8 cellular contexts compared by ENCODE assay signal in genomic region chr19:17406039-17406886, GRCh38. TPM values are rescaled to one million over a fixed set of nuclear protein-coding genes. Genes with fewer than 3 reads are reported as not detected.
DNase-seq lines count a peak whose midpoint lies in the region; ATAC-seq and TF ChIP-seq lines count a peak whose summit lies in the region.

No MANE protein-coding gene starts in this region.

- peak; percentile 66 for DNase-seq in activated effector memory CD4-positive, alpha-beta T cell treated with anti-CD3 and anti-CD28 coated beads, Interleukin-2, amount 50 U/mL, for 16 hours
- no peak for DNase-seq in activated effector memory CD4-positive, alpha-beta T cell treated with Interleukin-2 at 50 U/mL for 16 hours
- peak; percentile 82 for DNase-seq in amniotic epithelial cell (ENCODE audit: low read depth)
- no peak for DNase-seq in mucosa of descending colon
- no peak for DNase-seq in activated gamma-delta T cell (lab: John Stamatoyannopoulos, UW)
- no peak for DNase-seq in ureter (ENCODE audit: low spot score)

- intact Hi-C loops in mucosa of descending colon (cut with DNase I, micrococcal nuclease) = no loop called here

- no peak overlapping the region for H3K4me3 ChIP-seq in mucosa of descending colon

- TF ChIP-seq CTCF in mucosa of descending colon (IDR thresholded peaks at IDR 0.05) = no peak

- H3K36me3 ChIP-seq in KOPT-K1 (ENCODE audit: insufficient read depth, low read length) (peaks cover 18% of the 10 kb centered on the region), mucosa of descending colon (ENCODE audit: low read depth) (no peaks in the 10 kb centered on the region)

- H3K9me3 ChIP-seq in KOPT-K1 (ENCODE audit: insufficient read depth, low read length, poor library complexity, severe bottlenecking) (no peaks in the 10 kb centered on the region), mucosa of descending colon (no peaks in the 10 kb centered on the region)

- no peaks in the 10 kb centered on the region for H3K4me1 ChIP-seq in mucosa of descending colon (ENCODE audit: low read depth)

- peak overlapping the region; percentile 85 for H3K27ac ChIP-seq in KOPT-K1 (ENCODE audit: low read depth, low read length, poor library complexity, severe bottlenecking)

- peak; percentile 35 for ATAC-seq in mucosa of descending colon
- ATAC-seq in HG02884 (IDR thresholded peaks at IDR 0.05; ENCODE audit: unreplicated experiment) = no peak

RNA-seq across cellular contexts. Expression of gene BST2, which starts 0.8 kb away (rescaled TPM):
- total RNA-seq in mucosa of descending colon (10 to 100 TPM in 2 of 3 donors, 1 to 10 TPM in 1; 9.7 to 72.6 (median 28.2) TPM), ureter (45.8 TPM)

RNA-seq across cellular contexts. Expression of gene CCDC194, which starts 12.3 kb away (rescaled TPM):
- total RNA-seq in mucosa of descending colon (under 1 TPM in 2 of 3 donors, not detected in 1; 0.53 to 0.54 TPM), ureter (0.86 TPM)

RNA-seq across cellular contexts. Expression of gene MVB12A, which starts 13.6 kb away (rescaled TPM):
- 10 to 100 TPM; 42.7 to 53.3 (median 52.1) TPM for total RNA-seq in mucosa of descending colon
- 33.0 TPM for total RNA-seq in ureter

RNA-seq across cellular contexts. Expression of gene PLVAP, which starts 29.1 kb away (rescaled TPM):
- 10 to 100 TPM; 22.2 to 42.2 (median 32.8) TPM for total RNA-seq in mucosa of descending colon
- 159 TPM for total RNA-seq in ureter

RNA-seq across cellular contexts. Expression of gene TMEM221, which starts 42.2 kb away (rescaled TPM):
- total RNA-seq in mucosa of descending colon (under 1 TPM in 2 of 3 donors, not detected in 1; 0.34 to 0.51 TPM), ureter (0.31 TPM)

Comparison
In these comparisons a context has a peak if more than half of its experiments do, and no peak if none do; other contexts are left out.
1. DNase-seq: peak in activated effector memory CD4-positive, alpha-beta T cell treated with anti-CD3 and anti-CD28 coated beads, Interleukin-2, amount 50 U/mL, for 16 hours (single experiment) and amniotic epithelial cell (single experiment); none in activated effector memory CD4-positive, alpha-beta T cell treated with Interleukin-2 at 50 U/mL for 16 hours (single experiment), mucosa of descending colon (0 of 3), activated gamma-delta T cell (single experiment) and ureter (single experiment).